In genomic region chr3:136735103-136735502, GRCh38 we compare ENCODE assay signal across 24 cellular contexts. TPM values are rescaled to one million over a fixed set of nuclear protein-coding genes. Genes with fewer than 3 reads are reported as not detected.
DNase-seq lines count a peak whose midpoint lies in the region; ATAC-seq and TF ChIP-seq lines count a peak whose summit lies in the region.
"Had no signal": no experiment of that assay in that cellular context is flagged by ENCODE, and none has a peak within 500 bp of the region (broad histone marks: within the 10 kb centered on the region; RNA-seq: fewer than 3 reads in every experiment).

No MANE protein-coding gene starts in this region.

- intact Hi-C loops in CD14-positive monocyte (cut with micrococcal nuclease) = no loop called here
- intact Hi-C loops in activated T-helper 2 cell treated with anti-CD3 and anti-CD28 coated beads, Interferon-gamma antibody, Interleukin-2, Interleukin-4, amounts not matched to agents 10 μg/mL and 5 μg/mL and 100 μg/mL, durations not matched to agents 14 hours and 24 hours and 36 hours (cut with micrococcal nuclease) = no loop called here

- no peaks in the 10 kb centered on the region for H3K9me3 Mint-ChIP-seq in CD14-positive monocyte
- no peaks in the 10 kb centered on the region for H3K9me3 Mint-ChIP-seq in CD8-positive, alpha-beta memory T cell
- H3K9me3 Mint-ChIP-seq in activated T-helper 2 cell treated with anti-CD3 and anti-CD28 coated beads, Interferon-gamma antibody, Interleukin-2, Interleukin-4, amounts not matched to agents 10 μg/mL and 5 μg/mL and 100 μg/mL, durations not matched to agents 14 hours and 24 hours and 36 hours = no peaks in the 10 kb centered on the region
- H3K9me3 Mint-ChIP-seq in mesothelial cell of epicardium = no peaks in the 10 kb centered on the region
- H3K9me3 Mint-ChIP-seq: activated naive CD8-positive, alpha-beta T cell treated with anti-CD3 and anti-CD28 coated beads, Interleukin-2, amount 10 ng/mL, durations not matched to agents 7 days and 5 days; stimulated activated memory B cell treated with anti-CD40 and anti-IgM and Interleukin-4, amounts not matched to agents 10 μg/mL and 1 μg/mL and 100 μg/mL, for 72 hours; T-helper 1 cell treated with Interleukin-12 subunit alpha and Interleukin-12 subunit beta and Interleukin-4 antibody, amounts not matched to agents 30 μg/mL and 1 μg/mL, for 36 hours had no signal

- H3K27ac ChIP-seq in CD8-positive, alpha-beta memory T cell (ENCODE audit: low read depth, low read length) = no peak overlapping the region
- H3K27ac ChIP-seq: BLaER1, suprapubic skin, upper lobe of right lung had no signal

- H3K27ac Mint-ChIP-seq in CD14-positive monocyte = peak overlapping the region in 6 of 7 donors; percentile 11 to 46 (median 18)
- peak overlapping the region in 5 of 8 donors; percentile 5 to 91 (median 30) for H3K27ac Mint-ChIP-seq in CD8-positive, alpha-beta memory T cell
- peak overlapping the region; percentile 7 for H3K27ac Mint-ChIP-seq in activated T-helper 2 cell treated with anti-CD3 and anti-CD28 coated beads, Interferon-gamma antibody, Interleukin-2, Interleukin-4, amounts not matched to agents 10 μg/mL and 5 μg/mL and 100 μg/mL, durations not matched to agents 14 hours and 24 hours and 36 hours
- peak overlapping the region; percentile 10 for H3K27ac Mint-ChIP-seq in mesothelial cell of epicardium
- H3K27ac Mint-ChIP-seq: activated naive CD8-positive, alpha-beta T cell treated with anti-CD3 and anti-CD28 coated beads, Interleukin-2, amount 10 ng/mL, durations not matched to agents 7 days and 5 days; stimulated activated memory B cell treated with anti-CD40 and anti-IgM and Interleukin-4, amounts not matched to agents 10 μg/mL and 1 μg/mL and 100 μg/mL, for 72 hours; T-helper 1 cell treated with Interleukin-12 subunit alpha and Interleukin-12 subunit beta and Interleukin-4 antibody, amounts not matched to agents 30 μg/mL and 1 μg/mL, for 36 hours had no signal

- DNase-seq in CD14-positive monocyte (ENCODE audit: low spot score) = no peak
- no peak for DNase-seq in CD8-positive, alpha-beta memory T cell
- no peak for DNase-seq in activated T-helper 2 cell treated with anti-CD3 and anti-CD28 coated beads, Interferon-gamma antibody, Interleukin-2, Interleukin-4, amounts not matched to agents 10 μg/mL and 5 μg/mL and 100 μg/mL, durations not matched to agents 14 hours and 24 hours and 36 hours (ENCODE audit: low spot score)
- no peak for DNase-seq in mesothelial cell of epicardium (ENCODE audit: low spot score in 2 of 2, unreplicated experiment in 2 of 2)
- no peak for DNase-seq in HuH-7 (ENCODE audit: low spot score)
- no peak for DNase-seq in retina
- no peak for DNase-seq in islet precursor cell
- DNase-seq: activated effector memory CD4-positive, alpha-beta T cell treated with Interleukin-2 at 50 U/mL for 16 hours; activated naive CD8-positive, alpha-beta T cell treated with anti-CD3 and anti-CD28 coated beads, Interleukin-2, amount 10 ng/mL, durations not matched to agents 7 days and 5 days; aorta; effector CD4-positive, alpha-beta T cell; NCI-H1105 treated with DMSO at 0.1 percent for 48 hours; NCI-H2029; NCI-H526; NK-92 treated with Interleukin-12 subunit alpha and Interleukin-12 subunit beta, amount 100 ng/mL, for 24 hours; PC-3; upper lobe of right lung had no signal

- H3K27me3 ChIP-seq in CD8-positive, alpha-beta memory T cell (ENCODE audit: insufficient read depth, low read length, poor library complexity, severe bottlenecking) = no peaks in the 10 kb centered on the region
- H3K27me3 ChIP-seq: BLaER1, suprapubic skin, upper lobe of right lung had no signal

- H3K4me1 Mint-ChIP-seq in CD14-positive monocyte = peaks cover 47% of the 10 kb centered on the region
- H3K4me1 Mint-ChIP-seq in CD8-positive, alpha-beta memory T cell = peaks cover 51 to 78% (median 67%) of the 10 kb centered on the region in 3 donors
- H3K4me1 Mint-ChIP-seq in activated T-helper 2 cell treated with anti-CD3 and anti-CD28 coated beads, Interferon-gamma antibody, Interleukin-2, Interleukin-4, amounts not matched to agents 10 μg/mL and 5 μg/mL and 100 μg/mL, durations not matched to agents 14 hours and 24 hours and 36 hours (ENCODE audit: low read depth) = peaks cover 19% of the 10 kb centered on the region
- peaks cover 8% of the 10 kb centered on the region for H3K4me1 Mint-ChIP-seq in mesothelial cell of epicardium

- no peaks in the 10 kb centered on the region for H3K36me3 ChIP-seq in CD8-positive, alpha-beta memory T cell (ENCODE audit: insufficient read depth, low read length)

- no peak overlapping the region for H3K4me3 Mint-ChIP-seq in CD14-positive monocyte
- H3K4me3 Mint-ChIP-seq in CD8-positive, alpha-beta memory T cell = no peak overlapping the region
- no peak overlapping the region for H3K4me3 Mint-ChIP-seq in activated T-helper 2 cell treated with anti-CD3 and anti-CD28 coated beads, Interferon-gamma antibody, Interleukin-2, Interleukin-4, amounts not matched to agents 10 μg/mL and 5 μg/mL and 100 μg/mL, durations not matched to agents 14 hours and 24 hours and 36 hours (ENCODE audit: low read depth)
- no peak overlapping the region for H3K4me3 Mint-ChIP-seq in mesothelial cell of epicardium
- H3K4me3 Mint-ChIP-seq: activated naive CD8-positive, alpha-beta T cell treated with anti-CD3 and anti-CD28 coated beads, Interleukin-2, amount 10 ng/mL, durations not matched to agents 7 days and 5 days; stimulated activated memory B cell treated with anti-CD40 and anti-IgM and Interleukin-4, amounts not matched to agents 10 μg/mL and 1 μg/mL and 100 μg/mL, for 72 hours; T-helper 1 cell treated with Interleukin-12 subunit alpha and Interleukin-12 subunit beta and Interleukin-4 antibody, amounts not matched to agents 30 μg/mL and 1 μg/mL, for 36 hours had no signal

- no peak for ATAC-seq in HG03342 (IDR thresholded peaks at IDR 0.05; ENCODE audit: unreplicated experiment)
- ATAC-seq: left lobe of liver; PC-3; stimulated activated memory B cell treated with anti-CD40 and anti-IgM and Interleukin-4, amounts not matched to agents 10 μg/mL and 1 μg/mL and 100 μg/mL, for 72 hours; upper lobe of right lung had no signal

- CTCF ChIA-PET in CD8-positive, alpha-beta memory T cell (lab: Charles Lee) = interaction anchor here (1.2 to 2.8 kb wide), 2 partner anchors 15 to 17 kb away, joined by 3 to 12 read pairs; partner anchors contain the start of gene STAG1

- H3K4me3 ChIP-seq in CD8-positive, alpha-beta memory T cell (ENCODE audit: low read length) = no peak overlapping the region
- H3K4me3 ChIP-seq: BLaER1, suprapubic skin, upper lobe of right lung had no signal

- peaks cover 34% of the 10 kb centered on the region for H3K4me1 ChIP-seq in CD8-positive, alpha-beta memory T cell (ENCODE audit: insufficient read depth, low read length)

- no peaks in the 10 kb centered on the region for H3K27me3 Mint-ChIP-seq in CD14-positive monocyte (ENCODE audit: low read depth in 3 of 3)
- H3K27me3 Mint-ChIP-seq in CD8-positive, alpha-beta memory T cell = no peaks in the 10 kb centered on the region
- no peaks in the 10 kb centered on the region for H3K27me3 Mint-ChIP-seq in activated T-helper 2 cell treated with anti-CD3 and anti-CD28 coated beads, Interferon-gamma antibody, Interleukin-2, Interleukin-4, amounts not matched to agents 10 μg/mL and 5 μg/mL and 100 μg/mL, durations not matched to agents 14 hours and 24 hours and 36 hours (ENCODE audit: low read depth)
- no peaks in the 10 kb centered on the region for H3K27me3 Mint-ChIP-seq in mesothelial cell of epicardium (ENCODE audit: low read depth)
- H3K27me3 Mint-ChIP-seq: activated naive CD8-positive, alpha-beta T cell treated with anti-CD3 and anti-CD28 coated beads, Interleukin-2, amount 10 ng/mL, durations not matched to agents 7 days and 5 days; stimulated activated memory B cell treated with anti-CD40 and anti-IgM and Interleukin-4, amounts not matched to agents 10 μg/mL and 1 μg/mL and 100 μg/mL, for 72 hours had no signal

- POLR2A ChIA-PET in CD8-positive, alpha-beta memory T cell (lab: Charles Lee) = no interaction called here

- no peaks in the 10 kb centered on the region for H3K9me3 ChIP-seq in CD8-positive, alpha-beta memory T cell (ENCODE audit: low read length)
- H3K9me3 ChIP-seq: BLaER1, SK-N-SH, suprapubic skin, upper lobe of right lung had no signal

- H3K36me3 Mint-ChIP-seq in CD14-positive monocyte (peaks cover 3 to 9% of the 10 kb centered on the region in 2 donors), mesothelial cell of epicardium (peaks cover 9% of the 10 kb centered on the region)
- H3K36me3 Mint-ChIP-seq in CD8-positive, alpha-beta memory T cell = peaks cover 0 to 16% (median 6%) of the 10 kb centered on the region in 3 donors
- H3K36me3 Mint-ChIP-seq in activated T-helper 2 cell treated with anti-CD3 and anti-CD28 coated beads, Interferon-gamma antibody, Interleukin-2, Interleukin-4, amounts not matched to agents 10 μg/mL and 5 μg/mL and 100 μg/mL, durations not matched to agents 14 hours and 24 hours and 36 hours (ENCODE audit: low read depth) = peaks cover 8% of the 10 kb centered on the region

- TF ChIP-seq CTCF in CD14-positive monocyte (IDR thresholded peaks at IDR 0.05) = no peak
- no peak for TF ChIP-seq CTCF in mesothelial cell of epicardium (IDR thresholded peaks at IDR 0.05; ENCODE audit: unreplicated experiment)

RNA-seq across cellular contexts. Expression of gene STAG1, which starts 17.1 kb away (rescaled TPM):
- 1 to 10 TPM; 7.2 to 10.0 TPM for polyA plus RNA-seq in CD14-positive monocyte
- total RNA-seq in CD8-positive, alpha-beta memory T cell = 10 to 100 TPM; 58.5 to 61.4 TPM
- 19.0 TPM for polyA plus RNA-seq in CD8-positive, alpha-beta memory T cell
- 42.3 and 44.9 TPM in 2 replicates for total RNA-seq in activated T-helper 2 cell treated with anti-CD3 and anti-CD28 coated beads, Interferon-gamma antibody, Interleukin-2, Interleukin-4, amounts not matched to agents 10 μg/mL and 5 μg/mL and 100 μg/mL, durations not matched to agents 14 hours and 24 hours and 36 hours
- total RNA-seq in mesothelial cell of epicardium = 49.0 to 52.6 TPM (median 51.8 TPM) in 3 replicates
